In genomic region chr6:12288211-12288618, GRCh38 we compare ENCODE assay signal across 1 cellular context.
TF ChIP-seq lines count a peak whose summit lies in the region.

No MANE protein-coding gene starts in this region.

TF ChIP-seq in IMR-90, 13 proteins besides CTCF, POLR2A, EP300 and RAD21 (continued from another document):
- TF ChIP-seq, protein P1, sequence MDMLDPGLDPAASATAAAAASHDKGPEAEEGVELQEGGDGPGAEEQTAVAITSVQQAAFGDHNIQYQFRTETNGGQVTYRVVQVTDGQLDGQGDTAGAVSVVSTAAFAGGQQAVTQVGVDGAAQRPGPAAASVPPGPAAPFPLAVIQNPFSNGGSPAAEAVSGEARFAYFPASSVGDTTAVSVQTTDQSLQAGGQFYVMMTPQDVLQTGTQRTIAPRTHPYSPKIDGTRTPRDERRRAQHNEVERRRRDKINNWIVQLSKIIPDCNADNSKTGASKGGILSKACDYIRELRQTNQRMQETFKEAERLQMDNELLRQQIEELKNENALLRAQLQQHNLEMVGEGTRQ (IDR thresholded peaks at IDR 0.05; ENCODE audit: low read depth, low read length) = no peak
TF ChIP-seq in IMR-90: peak in this region for 0.
